9 cellular contexts compared by ENCODE assay signal in the genomic region with DNA sequence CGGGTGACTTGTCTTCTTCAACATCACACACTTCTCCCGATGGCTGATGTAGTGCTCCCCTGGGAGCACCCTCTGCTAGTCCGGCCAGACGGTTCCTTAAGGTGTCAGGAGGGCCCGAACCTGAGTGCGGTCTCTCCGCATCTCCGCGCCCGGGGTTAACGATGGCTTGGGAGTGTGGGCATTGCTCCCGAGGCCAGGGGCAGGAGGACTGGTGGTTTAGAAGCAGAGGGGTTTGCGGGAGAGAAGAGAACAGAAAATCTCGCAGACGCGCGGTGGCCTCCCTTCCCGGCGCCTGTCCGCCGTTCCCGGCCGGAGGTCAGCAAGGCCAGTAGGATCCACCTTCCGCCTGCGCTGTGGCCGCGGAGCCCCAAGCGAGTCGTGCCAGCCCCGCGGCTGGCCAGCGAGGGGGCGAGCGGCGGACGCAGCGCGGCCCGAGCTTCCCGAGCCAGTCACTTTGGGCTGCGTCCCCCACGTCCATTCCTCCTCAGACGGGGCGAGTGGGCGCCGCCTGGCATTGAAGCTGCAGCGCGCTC. TPM values are rescaled to one million over a fixed set of nuclear protein-coding genes. Genes with fewer than 3 reads are reported as not detected.
A peak's percentile ranks its signal among the peaks of the same experiment; 100 is the strongest.
DNase-seq lines count a peak whose midpoint lies in the region; ATAC-seq, FAIRE-seq and TF ChIP-seq lines count a peak whose summit lies in the region.
"Had no signal": no experiment of that assay in that cellular context is flagged by ENCODE, and none has a peak within 500 bp of the region (broad histone marks: within the 10 kb centered on the region; RNA-seq: fewer than 3 reads in every experiment).

No MANE protein-coding gene starts in this region.

- H3K27ac ChIP-seq in WERI-Rb-1, result peak overlapping the region; percentile 86
- peak overlapping the region in 3 of 4 donors; percentile 75 to 92 (median 75) for H3K27ac ChIP-seq in gastroesophageal sphincter
- H3K27ac ChIP-seq in pancreas, result peak overlapping the region in 3 of 4 donors; percentile 70 to 87 (median 73)
- H3K27ac ChIP-seq: KMS-11 had no signal

- intact Hi-C loops in pancreas (cut with DNase I), result loop anchor here in 1 of 3 donors (10.0 kb wide), 1 partner anchor 171 kb away; no protein-coding TSS in a partner anchor

- TF ChIP-seq CTCF in WERI-Rb-1 (IDR thresholded peaks at IDR 0.05; ENCODE audit: low read depth, low read length), result no peak
- peak in 1 of 4 experiments; percentile 11 for TF ChIP-seq CTCF in gastroesophageal sphincter (IDR thresholded peaks at IDR 0.05)
- TF ChIP-seq CTCF in pancreas (IDR thresholded peaks at IDR 0.05), result no peak

- 0 to 10% methylated on average over 1 to 4 of the region's 48 CpGs for WGBS in gastroesophageal sphincter (ENCODE audit: low coverage in 1 of 2), 2 donors
- WGBS in pancreas, 2 donors, result 2% methylated on average over 31 to 48 of the region's 48 CpGs

- H3K9me3 ChIP-seq in WERI-Rb-1 (ENCODE audit: severe bottlenecking), result no peaks in the 10 kb centered on the region
- no peaks in the 10 kb centered on the region for H3K9me3 ChIP-seq in gastroesophageal sphincter
- no peaks in the 10 kb centered on the region for H3K9me3 ChIP-seq in pancreas

- peak overlapping the region; percentile 88 for H3K4me3 ChIP-seq in WERI-Rb-1 (ENCODE audit: low read depth, low read length)
- H3K4me3 ChIP-seq in gastroesophageal sphincter, result peak overlapping the region; percentile 52 to 61
- H3K4me3 ChIP-seq in pancreas, result peak overlapping the region; percentile 29 to 53 (median 37)

- DNase-seq in WERI-Rb-1 (no peak), pancreas (peak in 3 of 6 donors; percentile 11 to 64 (median 46)), NCI-H1436 treated with DMSO at 0.1 percent for 48 hours (lab: John Stamatoyannopoulos, UW) (no peak)
- DNase-seq in activated CD4-positive, CD25-positive, alpha-beta regulatory T cell (lab: John Stamatoyannopoulos, UW), result no peak

- TF ChIP-seq POLR2A in gastroesophageal sphincter (IDR thresholded peaks at IDR 0.05), result no peak

- peaks cover 0 to 20% (median 10%) of the 10 kb centered on the region in 3 donors for H3K4me1 ChIP-seq in gastroesophageal sphincter
- no peaks in the 10 kb centered on the region for H3K4me1 ChIP-seq in pancreas

- TF ChIP-seq EP300 in gastroesophageal sphincter (IDR thresholded peaks at IDR 0.05), result no peak

- no peak for FAIRE-seq in pancreas (lab: Jason Lieb, UNC)

- no peaks in the 10 kb centered on the region for H3K36me3 ChIP-seq in WERI-Rb-1
- no peaks in the 10 kb centered on the region for H3K36me3 ChIP-seq in gastroesophageal sphincter
- no peaks in the 10 kb centered on the region for H3K36me3 ChIP-seq in pancreas

- no peaks in the 10 kb centered on the region for H3K27me3 ChIP-seq in WERI-Rb-1 (ENCODE audit: insufficient read depth, low read depth, severe bottlenecking)
- H3K27me3 ChIP-seq in gastroesophageal sphincter, result peaks cover 39% of the 10 kb centered on the region
- no peaks in the 10 kb centered on the region for H3K27me3 ChIP-seq in pancreas

- peak; percentile 18 for ATAC-seq in GM19351 (IDR thresholded peaks at IDR 0.05; ENCODE audit: unreplicated experiment)
- peak; percentile 32 for ATAC-seq in gastroesophageal sphincter
- ATAC-seq in pancreas, result peak; percentile 45 to 61 (median 58)
- no peak for ATAC-seq in HG03442 (IDR thresholded peaks at IDR 0.05; ENCODE audit: unreplicated experiment)
- no peak for ATAC-seq in GM21526 (IDR thresholded peaks at IDR 0.05; ENCODE audit: low FRiP score, unreplicated experiment)

RNA-seq across cellular contexts. Expression of a gene that starts 0.7 kb away (rescaled TPM):
- total RNA-seq in gastroesophageal sphincter (10 to 100 TPM in 3 of 4 donors, 1 to 10 TPM in 1; 9.7 to 29.9 (median 13.3) TPM), pancreas (1 to 10 TPM; 1.9 to 8.7 (median 3.8) TPM)
- 10 to 100 TPM in 1 of 2 donors, 1 to 10 TPM in 1; 6.7 to 19.7 TPM for polyA plus RNA-seq in pancreas

RNA-seq across cellular contexts. Expression of a gene that starts 25.6 kb away (rescaled TPM):
- 10 to 100 TPM; 36.5 to 73.0 (median 48.7) TPM for total RNA-seq in gastroesophageal sphincter
- 10 to 100 TPM; 13.0 to 21.5 (median 14.6) TPM for total RNA-seq in pancreas
- 10 to 100 TPM; 16.1 to 28.4 TPM for polyA plus RNA-seq in pancreas

RNA-seq across cellular contexts. Expression of a gene that starts 26.0 kb away (rescaled TPM):
- total RNA-seq in gastroesophageal sphincter (100 to 1,000 TPM in 2 of 4 donors, 10 to 100 TPM in 2; 62.1 to 200 (median 99.5) TPM), pancreas (10 to 100 TPM; 40.6 to 58.4 (median 52.5) TPM)
- polyA plus RNA-seq in pancreas, result 10 to 100 TPM; 26.0 to 36.4 TPM

Comparison
In these comparisons a context has a peak if more than half of its experiments do, and no peak if none do; other contexts are left out.
1. ATAC-seq: peak in GM19351 (single experiment), gastroesophageal sphincter (single experiment) and pancreas (4 of 4); none in HG03442 (single experiment) and GM21526 (single experiment).
2. H3K4me3 ChIP-seq: peak in every context shown above with its lines; median percentile 88 in WERI-Rb-1; 56 in gastroesophageal sphincter; 37 in pancreas.
3. Peak in every context shown above with its lines, with median percentiles within 50 percentile points of each other: H3K27ac ChIP-seq.